1 cellular context compared by ENCODE assay signal in genomic region chr16:87778830-87779579, GRCh38.
A peak's percentile ranks its signal among the peaks of the same experiment; 100 is the strongest.
TF ChIP-seq lines count a peak whose summit lies in the region.

No MANE protein-coding gene starts in this region.

TF ChIP-seq in HepG2, 621 proteins besides CTCF, POLR2A, EP300 and RAD21 (continued from another document and continues in another):
- TF ChIP-seq ZNF513 (CRISPR knock-in tag; conservative IDR thresholded peaks at IDR 0.05) (no peak), ASH2L (IDR thresholded peaks at IDR 0.05; ENCODE audit: insufficient read length, low read depth, low read length) (peak; percentile 57), ZBTB14 (CRISPR knock-in tag; IDR thresholded peaks at IDR 0.05) (no peak), IRF2 (CRISPR knock-in tag; IDR thresholded peaks at IDR 0.05) (peak; percentile 98), CENPX (CRISPR knock-in tag; IDR thresholded peaks at IDR 0.05) (no peak), PCBP1 (IDR thresholded peaks at IDR 0.05; ENCODE audit: borderline replicate concordance, low read depth, low read length) (peak; percentile 85; the same call in 1 of the 2 replicates), SYNCRIP (IDR thresholded peaks at IDR 0.05; ENCODE audit: insufficient read depth, low read depth, low read length) (no peak), ZNF781 (CRISPR knock-in tag; IDR thresholded peaks at IDR 0.05; ENCODE audit: borderline replicate concordance, not compliant biosample characterization) (peak; percentile 95), ZNF354B (CRISPR knock-in tag; IDR thresholded peaks at IDR 0.05) (no peak; the same call in 1 of the 2 replicates), SIN3B (IDR thresholded peaks at IDR 0.05; ENCODE audit: low read length) (no peak), ZNF772 (CRISPR knock-in tag; IDR thresholded peaks at IDR 0.05) (peak; percentile 39; the same call in 1 of the 2 replicates), HOXA7 (CRISPR knock-in tag; IDR thresholded peaks at IDR 0.05) (no peak), IKZF4 (CRISPR knock-in tag; IDR thresholded peaks at IDR 0.05; ENCODE audit: borderline replicate concordance, low read depth, not compliant biosample characterization) (peak; percentile 71), DPF2 (CRISPR knock-in tag; IDR thresholded peaks at IDR 0.05; ENCODE audit: borderline replicate concordance, low read depth) (peak; percentile 71; the same call in 1 of the 2 replicates), FOXA1 (IDR thresholded peaks at IDR 0.05) (no peak), FOXA1 (CRISPR knock-in tag; IDR thresholded peaks at IDR 0.05) (peak; percentile 68), ARID3A (IDR thresholded peaks at IDR 0.05; ENCODE audit: low read depth, low read length) (peak; percentile 72; the same call in 1 of the 2 replicates), GPN1 (CRISPR knock-in tag; IDR thresholded peaks at IDR 0.05; ENCODE audit: borderline replicate concordance) (peak; percentile 60; the same call in 1 of the 2 replicates), MLX (CRISPR knock-in tag; IDR thresholded peaks at IDR 0.05) (peak; percentile 82), CREBL2 (CRISPR knock-in tag; IDR thresholded peaks at IDR 0.05; ENCODE audit: borderline replicate concordance) (peak; percentile 79), ZNF646 (CRISPR knock-in tag; IDR thresholded peaks at IDR 0.05) (peak; percentile 80; the same call in 1 of the 2 replicates), PREB (CRISPR knock-in tag; IDR thresholded peaks at IDR 0.05) (no peak), ZNF550 (CRISPR knock-in tag; IDR thresholded peaks at IDR 0.05; ENCODE audit: borderline replicate concordance) (peak; percentile 73; the same call in 1 of the 2 replicates), GTF2F1 (IDR thresholded peaks at IDR 0.05; ENCODE audit: low read length) (no peak), MIER2 (CRISPR knock-in tag; IDR thresholded peaks at IDR 0.05) (peak; percentile 83), NCOR1 (IDR thresholded peaks at IDR 0.05; ENCODE audit: borderline replicate concordance, low read length) (no peak), THAP7 (CRISPR knock-in tag; IDR thresholded peaks at IDR 0.05) (peak; percentile 61; the same call in 1 of the 2 replicates), AKNA (CRISPR knock-in tag; IDR thresholded peaks at IDR 0.05; ENCODE audit: borderline replicate concordance) (no peak), STAT5B (CRISPR knock-in tag; IDR thresholded peaks at IDR 0.05) (peak; percentile 82; the same call in 1 of the 2 replicates), ERF (CRISPR knock-in tag; IDR thresholded peaks at IDR 0.05) (peak; percentile 98), CHCHD3 (CRISPR knock-in tag; IDR thresholded peaks at IDR 0.05) (no peak), MNT (IDR thresholded peaks at IDR 0.05) (no peak), ZBTB20 (CRISPR knock-in tag; IDR thresholded peaks at IDR 0.05; ENCODE audit: borderline replicate concordance, low read depth) (peak; percentile 77; the same call in 1 of the 2 replicates), ZNF709 (CRISPR knock-in tag; IDR thresholded peaks at IDR 0.05) (peak; percentile 94; the same call in 1 of the 2 replicates), ZNF367 (CRISPR knock-in tag; IDR thresholded peaks at IDR 0.05; ENCODE audit: borderline replicate concordance) (no peak), MAF1 (CRISPR knock-in tag; IDR thresholded peaks at IDR 0.05; ENCODE audit: borderline replicate concordance) (no peak; the same call in 1 of the 2 replicates), ZNF724P (CRISPR knock-in tag; IDR thresholded peaks at IDR 0.05; ENCODE audit: borderline replicate concordance) (peak; percentile 38; the same call in 1 of the 2 replicates), KAT8 (CRISPR knock-in tag; IDR thresholded peaks at IDR 0.05) (peak; percentile 95)
